ENCODE assay signal across 1 cellular context in the genomic region with DNA sequence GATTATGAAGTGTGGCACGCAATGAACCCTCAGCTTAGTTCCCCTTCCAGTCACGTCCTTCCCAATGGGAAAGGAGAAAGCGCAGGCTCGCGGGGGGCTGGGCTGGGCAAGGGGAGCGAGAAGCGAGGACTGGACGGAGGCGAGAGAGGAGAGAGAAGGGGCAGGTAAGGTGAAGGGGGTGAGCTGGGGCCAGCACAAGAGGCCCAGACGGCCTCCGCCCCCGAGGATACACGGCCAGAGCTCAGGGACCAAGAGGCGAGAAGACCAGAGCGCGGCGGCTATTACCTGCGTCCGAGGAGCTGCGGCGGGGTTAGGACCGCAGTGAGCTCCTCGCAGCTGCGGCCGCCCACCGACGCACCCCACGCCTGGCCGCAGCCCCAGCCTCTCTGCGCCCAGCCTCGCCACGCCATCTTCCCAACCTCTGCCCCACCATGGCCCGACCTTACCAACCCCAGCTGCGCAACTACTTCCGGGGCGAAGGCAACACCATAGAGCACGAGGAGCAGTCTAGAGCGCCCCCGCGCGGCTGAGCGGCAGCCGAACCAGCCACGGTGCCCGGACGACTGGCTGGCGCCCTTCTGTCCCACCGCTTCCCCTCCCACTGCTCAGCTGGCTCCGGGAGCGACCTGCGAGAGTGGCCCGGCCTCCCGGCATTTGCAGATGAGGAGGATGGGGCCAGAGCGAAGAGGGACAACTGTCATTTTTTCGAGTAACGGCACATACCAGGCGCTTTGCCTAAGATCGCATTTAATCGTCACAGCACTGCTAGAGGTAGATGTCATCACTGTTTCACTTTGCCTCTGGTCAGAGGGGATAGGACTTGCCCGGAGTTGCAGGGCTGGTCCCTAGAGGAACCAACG.
A peak's percentile ranks its signal among the peaks of the same experiment; 100 is the strongest.
TF ChIP-seq lines count a peak whose summit lies in the region.

A gene with protein sequence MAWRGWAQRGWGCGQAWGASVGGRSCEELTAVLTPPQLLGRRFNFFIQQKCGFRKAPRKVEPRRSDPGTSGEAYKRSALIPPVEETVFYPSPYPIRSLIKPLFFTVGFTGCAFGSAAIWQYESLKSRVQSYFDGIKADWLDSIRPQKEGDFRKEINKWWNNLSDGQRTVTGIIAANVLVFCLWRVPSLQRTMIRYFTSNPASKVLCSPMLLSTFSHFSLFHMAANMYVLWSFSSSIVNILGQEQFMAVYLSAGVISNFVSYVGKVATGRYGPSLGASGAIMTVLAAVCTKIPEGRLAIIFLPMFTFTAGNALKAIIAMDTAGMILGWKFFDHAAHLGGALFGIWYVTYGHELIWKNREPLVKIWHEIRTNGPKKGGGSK (minus strand): TSS at position 444 of the 860 bp plus-strand sequence. CDS start 34 bp downstream, at position 410.

TF ChIP-seq in HEK293, 187 proteins besides CTCF, POLR2A, EP300 and RAD21 (continued from another document and continues in another):
- TF ChIP-seq, protein P1, sequence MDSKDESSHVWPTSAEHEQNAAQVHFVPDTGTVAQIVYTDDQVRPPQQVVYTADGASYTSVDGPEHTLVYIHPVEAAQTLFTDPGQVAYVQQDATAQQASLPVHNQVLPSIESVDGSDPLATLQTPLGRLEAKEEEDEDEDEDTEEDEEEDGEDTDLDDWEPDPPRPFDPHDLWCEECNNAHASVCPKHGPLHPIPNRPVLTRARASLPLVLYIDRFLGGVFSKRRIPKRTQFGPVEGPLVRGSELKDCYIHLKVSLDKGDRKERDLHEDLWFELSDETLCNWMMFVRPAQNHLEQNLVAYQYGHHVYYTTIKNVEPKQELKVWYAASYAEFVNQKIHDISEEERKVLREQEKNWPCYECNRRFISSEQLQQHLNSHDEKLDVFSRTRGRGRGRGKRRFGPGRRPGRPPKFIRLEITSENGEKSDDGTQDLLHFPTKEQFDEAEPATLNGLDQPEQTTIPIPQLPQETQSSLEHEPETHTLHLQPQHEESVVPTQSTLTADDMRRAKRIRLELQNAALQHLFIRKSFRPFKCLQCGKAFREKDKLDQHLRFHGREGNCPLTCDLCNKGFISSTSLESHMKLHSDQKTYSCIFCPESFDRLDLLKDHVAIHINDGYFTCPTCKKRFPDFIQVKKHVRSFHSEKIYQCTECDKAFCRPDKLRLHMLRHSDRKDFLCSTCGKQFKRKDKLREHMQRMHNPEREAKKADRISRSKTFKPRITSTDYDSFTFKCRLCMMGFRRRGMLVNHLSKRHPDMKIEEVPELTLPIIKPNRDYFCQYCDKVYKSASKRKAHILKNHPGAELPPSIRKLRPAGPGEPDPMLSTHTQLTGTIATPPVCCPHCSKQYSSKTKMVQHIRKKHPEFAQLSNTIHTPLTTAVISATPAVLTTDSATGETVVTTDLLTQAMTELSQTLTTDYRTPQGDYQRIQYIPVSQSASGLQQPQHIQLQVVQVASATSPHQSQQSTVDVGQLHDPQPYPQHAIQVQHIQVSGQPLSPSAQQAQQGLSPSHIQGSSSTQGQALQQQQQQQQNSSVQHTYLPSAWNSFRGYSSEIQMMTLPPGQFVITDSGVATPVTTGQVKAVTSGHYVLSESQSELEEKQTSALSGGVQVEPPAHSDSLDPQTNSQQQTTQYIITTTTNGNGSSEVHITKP (tag by site-specific recombination; IDR thresholded peaks at IDR 0.05): peak; percentile 60; the same call in 1 of the 2 replicates
- TF ChIP-seq ZSCAN30 (tag by site-specific recombination; IDR thresholded peaks at IDR 0.05) (peak; percentile 81), ZBTB48 (tag by site-specific recombination; IDR thresholded peaks at IDR 0.05) (peak; percentile 75), WT1 (tag by site-specific recombination; IDR thresholded peaks at IDR 0.05) (no peak), ZNF701 (tag by site-specific recombination; IDR thresholded peaks at IDR 0.05) (no peak), ZIC2 (tag by site-specific recombination; IDR thresholded peaks at IDR 0.05) (peak; percentile 27), ZFHX2 (tag by site-specific recombination; conservative IDR thresholded peaks at IDR 0.05) (peak; percentile 91), ZNF391 (tag by site-specific recombination; IDR thresholded peaks at IDR 0.05; ENCODE audit: borderline replicate concordance, low read depth) (peak; percentile 85), ZNF843 (tag by site-specific recombination; IDR thresholded peaks at IDR 0.05) (peak; percentile 57), ZNF501 (tag by site-specific recombination; IDR thresholded peaks at IDR 0.05) (peak; percentile 91), ZBTB21 (tag by site-specific recombination; IDR thresholded peaks at IDR 0.05) (peak; percentile 50), FEZF1 (tag by site-specific recombination; IDR thresholded peaks at IDR 0.05) (peak; percentile 54), ZNF670 (tag by site-specific recombination; IDR thresholded peaks at IDR 0.05; ENCODE audit: low read depth) (no peak), ZNF335 (tag by site-specific recombination; conservative IDR thresholded peaks at IDR 0.05) (peak; percentile 74), ZNF2 (tag by site-specific recombination; IDR thresholded peaks at IDR 0.05) (peak; percentile 90)
- TF ChIP-seq, protein P2, sequence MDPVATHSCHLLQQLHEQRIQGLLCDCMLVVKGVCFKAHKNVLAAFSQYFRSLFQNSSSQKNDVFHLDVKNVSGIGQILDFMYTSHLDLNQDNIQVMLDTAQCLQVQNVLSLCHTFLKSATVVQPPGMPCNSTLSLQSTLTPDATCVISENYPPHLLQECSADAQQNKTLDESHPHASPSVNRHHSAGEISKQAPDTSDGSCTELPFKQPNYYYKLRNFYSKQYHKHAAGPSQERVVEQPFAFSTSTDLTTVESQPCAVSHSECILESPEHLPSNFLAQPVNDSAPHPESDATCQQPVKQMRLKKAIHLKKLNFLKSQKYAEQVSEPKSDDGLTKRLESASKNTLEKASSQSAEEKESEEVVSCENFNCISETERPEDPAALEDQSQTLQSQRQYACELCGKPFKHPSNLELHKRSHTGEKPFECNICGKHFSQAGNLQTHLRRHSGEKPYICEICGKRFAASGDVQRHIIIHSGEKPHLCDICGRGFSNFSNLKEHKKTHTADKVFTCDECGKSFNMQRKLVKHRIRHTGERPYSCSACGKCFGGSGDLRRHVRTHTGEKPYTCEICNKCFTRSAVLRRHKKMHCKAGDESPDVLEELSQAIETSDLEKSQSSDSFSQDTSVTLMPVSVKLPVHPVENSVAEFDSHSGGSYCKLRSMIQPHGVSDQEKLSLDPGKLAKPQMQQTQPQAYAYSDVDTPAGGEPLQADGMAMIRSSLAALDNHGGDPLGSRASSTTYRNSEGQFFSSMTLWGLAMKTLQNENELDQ (tag by site-specific recombination; IDR thresholded peaks at IDR 0.05; ENCODE audit: low read depth): no peak
- TF ChIP-seq, protein P3, sequence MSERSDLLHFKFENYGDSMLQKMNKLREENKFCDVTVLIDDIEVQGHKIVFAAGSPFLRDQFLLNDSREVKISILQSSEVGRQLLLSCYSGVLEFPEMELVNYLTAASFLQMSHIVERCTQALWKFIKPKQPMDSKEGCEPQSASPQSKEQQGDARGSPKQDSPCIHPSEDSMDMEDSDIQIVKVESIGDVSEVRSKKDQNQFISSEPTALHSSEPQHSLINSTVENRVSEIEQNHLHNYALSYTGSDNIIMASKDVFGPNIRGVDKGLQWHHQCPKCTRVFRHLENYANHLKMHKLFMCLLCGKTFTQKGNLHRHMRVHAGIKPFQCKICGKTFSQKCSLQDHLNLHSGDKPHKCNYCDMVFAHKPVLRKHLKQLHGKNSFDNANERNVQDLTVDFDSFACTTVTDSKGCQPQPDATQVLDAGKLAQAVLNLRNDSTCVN (tag by site-specific recombination; optimal IDR thresholded peaks at IDR 0.05): peak; percentile 54
- TF ChIP-seq, protein P4, sequence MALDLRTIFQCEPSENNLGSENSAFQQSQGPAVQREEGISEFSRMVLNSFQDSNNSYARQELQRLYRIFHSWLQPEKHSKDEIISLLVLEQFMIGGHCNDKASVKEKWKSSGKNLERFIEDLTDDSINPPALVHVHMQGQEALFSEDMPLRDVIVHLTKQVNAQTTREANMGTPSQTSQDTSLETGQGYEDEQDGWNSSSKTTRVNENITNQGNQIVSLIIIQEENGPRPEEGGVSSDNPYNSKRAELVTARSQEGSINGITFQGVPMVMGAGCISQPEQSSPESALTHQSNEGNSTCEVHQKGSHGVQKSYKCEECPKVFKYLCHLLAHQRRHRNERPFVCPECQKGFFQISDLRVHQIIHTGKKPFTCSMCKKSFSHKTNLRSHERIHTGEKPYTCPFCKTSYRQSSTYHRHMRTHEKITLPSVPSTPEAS (tag by site-specific recombination; IDR thresholded peaks at IDR 0.05): 0 out of 2 replicates have a peak, but pooled peaks have one; percentile 32
- TF ChIP-seq, protein P5, sequence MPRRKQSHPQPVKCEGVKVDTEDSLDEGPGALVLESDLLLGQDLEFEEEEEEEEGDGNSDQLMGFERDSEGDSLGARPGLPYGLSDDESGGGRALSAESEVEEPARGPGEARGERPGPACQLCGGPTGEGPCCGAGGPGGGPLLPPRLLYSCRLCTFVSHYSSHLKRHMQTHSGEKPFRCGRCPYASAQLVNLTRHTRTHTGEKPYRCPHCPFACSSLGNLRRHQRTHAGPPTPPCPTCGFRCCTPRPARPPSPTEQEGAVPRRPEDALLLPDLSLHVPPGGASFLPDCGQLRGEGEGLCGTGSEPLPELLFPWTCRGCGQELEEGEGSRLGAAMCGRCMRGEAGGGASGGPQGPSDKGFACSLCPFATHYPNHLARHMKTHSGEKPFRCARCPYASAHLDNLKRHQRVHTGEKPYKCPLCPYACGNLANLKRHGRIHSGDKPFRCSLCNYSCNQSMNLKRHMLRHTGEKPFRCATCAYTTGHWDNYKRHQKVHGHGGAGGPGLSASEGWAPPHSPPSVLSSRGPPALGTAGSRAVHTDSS (tag by site-specific recombination; IDR thresholded peaks at IDR 0.05): no peak
- TF ChIP-seq, protein P6, sequence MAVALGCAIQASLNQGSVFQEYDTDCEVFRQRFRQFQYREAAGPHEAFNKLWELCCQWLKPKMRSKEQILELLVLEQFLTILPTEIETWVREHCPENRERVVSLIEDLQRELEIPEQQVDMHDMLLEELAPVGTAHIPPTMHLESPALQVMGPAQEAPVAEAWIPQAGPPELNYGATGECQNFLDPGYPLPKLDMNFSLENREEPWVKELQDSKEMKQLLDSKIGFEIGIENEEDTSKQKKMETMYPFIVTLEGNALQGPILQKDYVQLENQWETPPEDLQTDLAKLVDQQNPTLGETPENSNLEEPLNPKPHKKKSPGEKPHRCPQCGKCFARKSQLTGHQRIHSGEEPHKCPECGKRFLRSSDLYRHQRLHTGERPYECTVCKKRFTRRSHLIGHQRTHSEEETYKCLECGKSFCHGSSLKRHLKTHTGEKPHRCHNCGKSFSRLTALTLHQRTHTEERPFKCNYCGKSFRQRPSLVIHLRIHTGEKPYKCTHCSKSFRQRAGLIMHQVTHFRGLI (tag by site-specific recombination; IDR thresholded peaks at IDR 0.05): peak; percentile 76
- TF ChIP-seq, protein P7, sequence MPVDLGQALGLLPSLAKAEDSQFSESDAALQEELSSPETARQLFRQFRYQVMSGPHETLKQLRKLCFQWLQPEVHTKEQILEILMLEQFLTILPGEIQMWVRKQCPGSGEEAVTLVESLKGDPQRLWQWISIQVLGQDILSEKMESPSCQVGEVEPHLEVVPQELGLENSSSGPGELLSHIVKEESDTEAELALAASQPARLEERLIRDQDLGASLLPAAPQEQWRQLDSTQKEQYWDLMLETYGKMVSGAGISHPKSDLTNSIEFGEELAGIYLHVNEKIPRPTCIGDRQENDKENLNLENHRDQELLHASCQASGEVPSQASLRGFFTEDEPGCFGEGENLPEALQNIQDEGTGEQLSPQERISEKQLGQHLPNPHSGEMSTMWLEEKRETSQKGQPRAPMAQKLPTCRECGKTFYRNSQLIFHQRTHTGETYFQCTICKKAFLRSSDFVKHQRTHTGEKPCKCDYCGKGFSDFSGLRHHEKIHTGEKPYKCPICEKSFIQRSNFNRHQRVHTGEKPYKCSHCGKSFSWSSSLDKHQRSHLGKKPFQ (tag by site-specific recombination; IDR thresholded peaks at IDR 0.05): 0 out of 2 replicates have a peak, but pooled peaks have one; percentile 15
- TF ChIP-seq, protein P8, sequence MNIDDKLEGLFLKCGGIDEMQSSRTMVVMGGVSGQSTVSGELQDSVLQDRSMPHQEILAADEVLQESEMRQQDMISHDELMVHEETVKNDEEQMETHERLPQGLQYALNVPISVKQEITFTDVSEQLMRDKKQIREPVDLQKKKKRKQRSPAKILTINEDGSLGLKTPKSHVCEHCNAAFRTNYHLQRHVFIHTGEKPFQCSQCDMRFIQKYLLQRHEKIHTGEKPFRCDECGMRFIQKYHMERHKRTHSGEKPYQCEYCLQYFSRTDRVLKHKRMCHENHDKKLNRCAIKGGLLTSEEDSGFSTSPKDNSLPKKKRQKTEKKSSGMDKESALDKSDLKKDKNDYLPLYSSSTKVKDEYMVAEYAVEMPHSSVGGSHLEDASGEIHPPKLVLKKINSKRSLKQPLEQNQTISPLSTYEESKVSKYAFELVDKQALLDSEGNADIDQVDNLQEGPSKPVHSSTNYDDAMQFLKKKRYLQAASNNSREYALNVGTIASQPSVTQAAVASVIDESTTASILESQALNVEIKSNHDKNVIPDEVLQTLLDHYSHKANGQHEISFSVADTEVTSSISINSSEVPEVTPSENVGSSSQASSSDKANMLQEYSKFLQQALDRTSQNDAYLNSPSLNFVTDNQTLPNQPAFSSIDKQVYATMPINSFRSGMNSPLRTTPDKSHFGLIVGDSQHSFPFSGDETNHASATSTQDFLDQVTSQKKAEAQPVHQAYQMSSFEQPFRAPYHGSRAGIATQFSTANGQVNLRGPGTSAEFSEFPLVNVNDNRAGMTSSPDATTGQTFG (tag by site-specific recombination; IDR thresholded peaks at IDR 0.05; ENCODE audit: borderline replicate concordance): no peak
- TF ChIP-seq, protein P9, sequence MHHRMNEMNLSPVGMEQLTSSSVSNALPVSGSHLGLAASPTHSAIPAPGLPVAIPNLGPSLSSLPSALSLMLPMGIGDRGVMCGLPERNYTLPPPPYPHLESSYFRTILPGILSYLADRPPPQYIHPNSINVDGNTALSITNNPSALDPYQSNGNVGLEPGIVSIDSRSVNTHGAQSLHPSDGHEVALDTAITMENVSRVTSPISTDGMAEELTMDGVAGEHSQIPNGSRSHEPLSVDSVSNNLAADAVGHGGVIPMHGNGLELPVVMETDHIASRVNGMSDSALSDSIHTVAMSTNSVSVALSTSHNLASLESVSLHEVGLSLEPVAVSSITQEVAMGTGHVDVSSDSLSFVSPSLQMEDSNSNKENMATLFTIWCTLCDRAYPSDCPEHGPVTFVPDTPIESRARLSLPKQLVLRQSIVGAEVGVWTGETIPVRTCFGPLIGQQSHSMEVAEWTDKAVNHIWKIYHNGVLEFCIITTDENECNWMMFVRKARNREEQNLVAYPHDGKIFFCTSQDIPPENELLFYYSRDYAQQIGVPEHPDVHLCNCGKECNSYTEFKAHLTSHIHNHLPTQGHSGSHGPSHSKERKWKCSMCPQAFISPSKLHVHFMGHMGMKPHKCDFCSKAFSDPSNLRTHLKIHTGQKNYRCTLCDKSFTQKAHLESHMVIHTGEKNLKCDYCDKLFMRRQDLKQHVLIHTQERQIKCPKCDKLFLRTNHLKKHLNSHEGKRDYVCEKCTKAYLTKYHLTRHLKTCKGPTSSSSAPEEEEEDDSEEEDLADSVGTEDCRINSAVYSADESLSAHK (tag by site-specific recombination; IDR thresholded peaks at IDR 0.05): peak; percentile 48; the same call in 1 of the 2 replicates
- TF ChIP-seq, protein P10, sequence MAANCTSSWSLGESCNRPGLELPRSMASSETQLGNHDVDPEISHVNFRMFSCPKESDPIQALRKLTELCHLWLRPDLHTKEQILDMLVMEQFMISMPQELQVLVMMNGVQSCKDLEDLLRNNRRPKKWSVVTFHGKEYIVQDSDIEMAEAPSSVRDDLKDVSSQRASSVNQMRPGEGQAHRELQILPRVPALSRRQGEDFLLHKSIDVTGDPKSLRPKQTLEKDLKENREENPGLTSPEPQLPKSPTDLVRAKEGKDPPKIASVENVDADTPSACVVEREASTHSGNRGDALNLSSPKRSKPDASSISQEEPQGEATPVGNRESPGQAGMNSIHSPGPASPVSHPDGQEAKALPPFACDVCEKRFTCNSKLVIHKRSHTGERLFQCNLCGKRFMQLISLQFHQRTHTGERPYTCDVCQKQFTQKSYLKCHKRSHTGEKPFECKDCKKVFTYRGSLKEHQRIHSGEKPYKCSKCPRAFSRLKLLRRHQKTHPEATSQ (tag by site-specific recombination; IDR thresholded peaks at IDR 0.05): peak; percentile 72; the same call in 1 of the 2 replicates
